In genomic region chr9:110926828-110927227, GRCh38 we compare ENCODE assay signal across 20 cellular contexts.
DNase-seq lines count a peak whose midpoint lies in the region; FAIRE-seq and TF ChIP-seq lines count a peak whose summit lies in the region.
"Had no signal": no experiment of that assay in that cellular context is flagged by ENCODE, and none has a peak within 500 bp of the region (broad histone marks: within the 10 kb centered on the region; RNA-seq: fewer than 3 reads in every experiment).

No MANE protein-coding gene starts in this region.

- peaks cover 0 to 6% of the 10 kb centered on the region in 2 donors for H3K9me3 ChIP-seq in ascending aorta
- H3K9me3 ChIP-seq in tibial nerve, result peaks cover 0 to under 1% (median 0%) of the 10 kb centered on the region in 4 donors

- H3K27me3 ChIP-seq in ascending aorta, result no peaks in the 10 kb centered on the region
- H3K27me3 ChIP-seq in tibial nerve, result no peaks in the 10 kb centered on the region
- H3K27me3 ChIP-seq: cardiac muscle cell had no signal

- H3K27ac ChIP-seq in ascending aorta (peak overlapping the region; percentile 44 to 75), tibial nerve (peak overlapping the region in 3 of 4 donors; percentile 48 to 76 (median 74))
- H3K27ac ChIP-seq: C4-2B, cardiac muscle cell, RWPE1, skin epidermis had no signal

- DNase-seq in NCI-H2029 (lab: John Stamatoyannopoulos, UW) (peak; percentile 69), ascending aorta (ENCODE audit: low spot score in 2 of 2) (no peak), medulla oblongata (ENCODE audit: extremely low spot score) (peak; percentile 26), tibial nerve (ENCODE audit: low spot score in 2 of 2) (no peak), NCI-H187 treated with DMSO at 0.1 percent for 48 hours (lab: John Stamatoyannopoulos, UW) (no peak), urothelium cell line (ENCODE audit: low spot score) (no peak), cortex of kidney (lab: John Stamatoyannopoulos, UW) (no peak)
- DNase-seq: activated CD4-positive, alpha-beta T cell treated with anti-CD3 and anti-CD28 coated beads for 36 hours; activated naive CD4-positive, alpha-beta T cell treated with anti-CD3 and anti-CD28 coated beads, Interleukin-2, amount 10 ng/mL, durations not matched to agents 7 days and 5 days; KBM-7; kidney; naive B cell; NCI-H1417 treated with DMSO at 0.1 percent for 48 hours; NCI-H2171; stimulated activated CD4-positive, alpha-beta T cell treated with anti-CD3 and anti-CD28 coated beads, Interleukin-1b, Interleukin-23, amount 100 ng/mL, for 48 hours; T-helper 2 cell had no signal

- no peak for TF ChIP-seq POLR2A in tibial nerve (IDR thresholded peaks at IDR 0.05)

- TF ChIP-seq EP300 in tibial nerve (IDR thresholded peaks at IDR 0.05), result peak in 1 of 2 donors; percentile 71

- peak overlapping the region in 1 of 2 donors; percentile 13 for H3K4me3 ChIP-seq in ascending aorta
- H3K4me3 ChIP-seq in tibial nerve, result no peak overlapping the region
- H3K4me3 ChIP-seq: cardiac muscle cell, skin epidermis had no signal

- H3K36me3 ChIP-seq in ascending aorta (no peaks in the 10 kb centered on the region), tibial nerve (peaks cover 0 to 13% (median 0%) of the 10 kb centered on the region in 3 donors)
- H3K36me3 ChIP-seq: cardiac muscle cell had no signal

- intact Hi-C loops in ascending aorta (cut with DNase I), result no loop called here

- H3K4me1 ChIP-seq in ascending aorta, result peaks cover 0 to 15% of the 10 kb centered on the region in 2 donors
- peaks cover 0 to 46% (median 7%) of the 10 kb centered on the region in 4 donors for H3K4me1 ChIP-seq in tibial nerve

- TF ChIP-seq CTCF in ascending aorta (IDR thresholded peaks at IDR 0.05) (no peak), tibial nerve (IDR thresholded peaks at IDR 0.05) (no peak)

- FAIRE-seq in urothelium cell line (lab: Jason Lieb, UNC), result no peak

- WGBS in tibial nerve, 2 donors, result 67 to 74% methylated on average over 9 of the region's 9 CpGs

Comparison
In these comparisons a context has a peak if more than half of its experiments do, and no peak if none do; other contexts are left out.
1. DNase-seq: peak in NCI-H2029 (single experiment) and medulla oblongata (single experiment); none in ascending aorta (0 of 2), tibial nerve (0 of 2), NCI-H187 treated with DMSO at 0.1 percent for 48 hours (single experiment), urothelium cell line (single experiment) and cortex of kidney (single experiment).